Comparison of ENCODE assay signal across 22 cellular contexts in genomic region chr1:38505950-38506349, GRCh38.
"Had no signal": no experiment of that assay in that cellular context is flagged by ENCODE, and none has a peak within 500 bp of the region (broad histone marks: within the 10 kb centered on the region; RNA-seq: fewer than 3 reads in every experiment).

No MANE protein-coding gene starts in this region.

- H3K9me3 ChIP-seq: colonic mucosa, esophagus squamous epithelium, ovary, psoas muscle, spleen, testis, tibial artery, upper lobe of left lung had no signal

- H3K27ac Mint-ChIP-seq: dendritic cell treated with granulocyte-macrophage colony-stimulating factor and Interleukin-4, amounts not matched to agents 40 ng/mL and 50 ng/mL, for 4 days; memory B cell; natural killer cell; stimulated activated memory B cell treated with anti-CD40 and anti-IgM and Interleukin-4, amounts not matched to agents 10 μg/mL and 1 μg/mL and 100 μg/mL, for 72 hours had no signal

- H3K4me3 Mint-ChIP-seq: dendritic cell treated with granulocyte-macrophage colony-stimulating factor and Interleukin-4, amounts not matched to agents 40 ng/mL and 50 ng/mL, for 4 days; memory B cell; natural killer cell; stimulated activated memory B cell treated with anti-CD40 and anti-IgM and Interleukin-4, amounts not matched to agents 10 μg/mL and 1 μg/mL and 100 μg/mL, for 72 hours had no signal

- H3K4me1 ChIP-seq: colonic mucosa, psoas muscle, testis, tibial artery had no signal

- H3K27me3 ChIP-seq: colonic mucosa, ovary, testis, upper lobe of left lung had no signal

- H3K36me3 Mint-ChIP-seq: memory B cell; natural killer cell; stimulated activated memory B cell treated with anti-CD40 and anti-IgM and Interleukin-4, amounts not matched to agents 10 μg/mL and 1 μg/mL and 100 μg/mL, for 72 hours had no signal

- DNase-seq: colonic mucosa; effector memory CD4-positive, alpha-beta T cell; esophagus squamous epithelium; foreskin melanocyte; natural killer cell; occipital lobe; ovary; posterior cingulate gyrus; psoas muscle; right cardiac atrium; spleen; stimulated activated CD4-positive, alpha-beta T cell treated with anti-CD3 and anti-CD28 coated beads, Interleukin-4, amount 100 ng/mL, for 4 hours; stimulated activated naive CD8-positive, alpha-beta T cell treated with anti-CD3 and anti-CD28 coated beads, Interleukin-15, Interleukin-2, amounts not matched to agents 100 U/mL and 50 U/mL, for 24 hours; substantia nigra; testis; tibial artery; upper lobe of left lung had no signal

- ATAC-seq: natural killer cell; psoas muscle; right cardiac atrium; stimulated activated memory B cell treated with anti-CD40 and anti-IgM and Interleukin-4, amounts not matched to agents 10 μg/mL and 1 μg/mL and 100 μg/mL, for 72 hours; stimulated activated naive CD8-positive, alpha-beta T cell treated with anti-CD3 and anti-CD28 coated beads, Interleukin-15, Interleukin-2, amounts not matched to agents 100 U/mL and 50 U/mL, for 24 hours had no signal

- H3K4me1 Mint-ChIP-seq: stimulated activated memory B cell treated with anti-CD40 and anti-IgM and Interleukin-4, amounts not matched to agents 10 μg/mL and 1 μg/mL and 100 μg/mL, for 72 hours had no signal

- H3K9me3 Mint-ChIP-seq: dendritic cell treated with granulocyte-macrophage colony-stimulating factor and Interleukin-4, amounts not matched to agents 40 ng/mL and 50 ng/mL, for 4 days; memory B cell; natural killer cell; stimulated activated memory B cell treated with anti-CD40 and anti-IgM and Interleukin-4, amounts not matched to agents 10 μg/mL and 1 μg/mL and 100 μg/mL, for 72 hours had no signal

- H3K36me3 ChIP-seq: colonic mucosa, esophagus squamous epithelium, ovary, spleen, tibial artery, upper lobe of left lung had no signal

- H3K4me3 ChIP-seq: colonic mucosa, esophagus squamous epithelium, lung, ovary, psoas muscle, skin epidermis, spleen, testis, tibial artery, upper lobe of left lung had no signal

- H3K27ac ChIP-seq: colonic mucosa, esophagus squamous epithelium, ovary, psoas muscle, skin epidermis, spleen, testis, tibial artery, upper lobe of left lung had no signal
